9 cellular contexts compared by ENCODE assay signal in genomic region chr1:205456383-205456867, GRCh38. TPM values are rescaled to one million over a fixed set of nuclear protein-coding genes. Genes with fewer than 3 reads are reported as not detected.
DNase-seq lines count a peak whose midpoint lies in the region; ATAC-seq, FAIRE-seq and TF ChIP-seq lines count a peak whose summit lies in the region.
"Had no signal": no experiment of that assay in that cellular context is flagged by ENCODE, and none has a peak within 500 bp of the region (broad histone marks: within the 10 kb centered on the region; RNA-seq: fewer than 3 reads in every experiment).

No MANE protein-coding gene starts in this region.

- dilution Hi-C loops in endothelial cell of umbilical vein (cut with MboI; ENCODE audit: extremely low pct_ligation_motif_present, low sequenced_read_pairs), result no loop called here

- CTCF ChIA-PET in endothelial cell of umbilical vein (lab: Charles Lee), result interaction anchor here (1.0 kb wide), 1 partner anchor 395 kb away, joined by 3 read pairs; no protein-coding TSS in a partner anchor

- peaks cover 54 to 55% of the 10 kb centered on the region in 2 experiments for H3K27me3 ChIP-seq in endothelial cell of umbilical vein (ENCODE audit: control insufficient read depth in 2 of 2, insufficient read depth in 2 of 2, low read length in 2 of 2)
- no peaks in the 10 kb centered on the region for H3K27me3 ChIP-seq in aorta (ENCODE audit: control insufficient read depth in 1 of 2, insufficient read depth in 2 of 2, low read length in 1 of 2)

- H3K4me2 ChIP-seq in endothelial cell of umbilical vein (ENCODE audit: insufficient read depth, low read length), result no peak overlapping the region

- no peaks in the 10 kb centered on the region for H3K9me1 ChIP-seq in endothelial cell of umbilical vein (replicated peaks; ENCODE audit: control insufficient read depth, extremely low read depth, insufficient read depth, low read length)

- H3K79me2 ChIP-seq in endothelial cell of umbilical vein (ENCODE audit: control insufficient read depth, insufficient read depth, low read length), result no peaks in the 10 kb centered on the region

- H3K36me3 ChIP-seq in endothelial cell of umbilical vein (ENCODE audit: control insufficient read depth in 2 of 2, extremely low read depth in 1 of 2, insufficient read depth in 2 of 2, low read length in 2 of 2) (no peaks in the 10 kb centered on the region), aorta (ENCODE audit: control insufficient read depth in 1 of 2, insufficient read depth in 2 of 2, low read length in 1 of 2) (no peaks in the 10 kb centered on the region)

- no peak for ATAC-seq in aorta (ENCODE audit: low FRiP score)
- no peak for ATAC-seq in GM21447 (IDR thresholded peaks at IDR 0.05; ENCODE audit: unreplicated experiment)

- no peak overlapping the region for H3K9ac ChIP-seq in endothelial cell of umbilical vein (replicated peaks; ENCODE audit: extremely low read depth, insufficient read depth, low read length)

- TF ChIP-seq CTCF in endothelial cell of umbilical vein (IDR thresholded peaks at IDR 0.05; ENCODE audit: extremely low read depth in 1 of 2, insufficient read depth in 1 of 2, low read depth in 1 of 2, low read length in 2 of 2), result no peak

- no TSS peak for BruUV-seq in endothelial cell of umbilical vein (replicated peaks; lab: Mats Ljungman, UMichigan)

- H3K4me1 ChIP-seq in endothelial cell of umbilical vein (ENCODE audit: control insufficient read depth, extremely low read depth, insufficient read depth, low read length) (no peaks in the 10 kb centered on the region), aorta (ENCODE audit: control insufficient read depth in 1 of 2, insufficient read depth in 2 of 2, low read length in 2 of 2) (no peaks in the 10 kb centered on the region)

- WGBS in aorta, 2 donors, result 1 to 2% methylated on average over 44 to 47 of the region's 47 CpGs

- no peaks in the 10 kb centered on the region for H3K9me3 ChIP-seq in endothelial cell of umbilical vein (replicated peaks; ENCODE audit: control insufficient read depth, insufficient read depth, low read length)
- no peaks in the 10 kb centered on the region for H3K9me3 ChIP-seq in aorta (ENCODE audit: control insufficient read depth, low read length)

- H4K20me1 ChIP-seq in endothelial cell of umbilical vein (replicated peaks; ENCODE audit: control insufficient read depth, extremely low read depth, insufficient read depth, low read length), result no peaks in the 10 kb centered on the region

- H2AFZ ChIP-seq in endothelial cell of umbilical vein (ENCODE audit: low read depth, low read length), result no peak overlapping the region

- POLR2A ChIA-PET in endothelial cell of umbilical vein (lab: Charles Lee), result no interaction called here

- FAIRE-seq in endothelial cell of umbilical vein (lab: Jason Lieb, UNC), result no peak

- H3K27ac ChIP-seq in endothelial cell of umbilical vein (ENCODE audit: insufficient read depth, low read depth, low read length) (no peak overlapping the region), aorta (ENCODE audit: low read depth in 1 of 2, low read length in 2 of 2) (no peak overlapping the region)
- H3K27ac ChIP-seq: foreskin keratinocyte had no signal

- intact Hi-C loops in endothelial cell of umbilical vein (cut with micrococcal nuclease) (no loop called here), aorta (cut with DNase I) (no loop called here)

- TF ChIP-seq POLR2A in endothelial cell of umbilical vein (IDR thresholded peaks at IDR 0.05; ENCODE audit: low read depth, low read length), result no peak

- no peak overlapping the region for H3K4me3 ChIP-seq in endothelial cell of umbilical vein (replicated peaks in 1 of 3; ENCODE audit: insufficient read depth in 1 of 3, low read depth in 1 of 3, low read length in 3 of 3)
- no peak overlapping the region for H3K4me3 ChIP-seq in aorta (ENCODE audit: low read length in 2 of 2)

- DNase-seq in NCI-H345 (lab: John Stamatoyannopoulos, UW), result peak; percentile 38
- DNase-seq in NCI-H345 treated with DMSO at 0.1 percent for 48 hours (lab: John Stamatoyannopoulos, UW; ENCODE audit: unreplicated experiment), result no peak
- peak; percentile 74 for DNase-seq in NCI-H69 (lab: John Stamatoyannopoulos, UW)
- no peak for DNase-seq in endothelial cell of umbilical vein (ENCODE audit: low read depth, low spot score)
- DNase-seq in retina, result peak; percentile 79
- DNase-seq in kidney tubule cell (ENCODE audit: low spot score), result no peak
- no peak for DNase-seq in aorta
- DNase-seq: foreskin keratinocyte had no signal

TF ChIP-seq in endothelial cell of umbilical vein, 7 proteins besides CTCF, POLR2A, EP300 and RAD21:
- TF ChIP-seq FOS (IDR thresholded peaks at IDR 0.05; ENCODE audit: borderline replicate concordance, insufficient read depth, low read length) (no peak), EZH2 (IDR thresholded peaks at IDR 0.05; ENCODE audit: borderline replicate concordance, low read depth, low read length, severe bottlenecking) (peak; percentile 90)

RNA-seq across cellular contexts. Expression of gene BLACAT1, which starts 0.6 kb away (rescaled TPM):
- total RNA-seq in endothelial cell of umbilical vein, result not detected in 2 replicates
- not detected in 2 replicates for polyA plus RNA-seq in endothelial cell of umbilical vein
- polyA plus RNA-seq in endothelial cell of umbilical vein (2011; cell fraction: cytosol; rRNA removed), result not detected in 2 replicates
- polyA plus RNA-seq in endothelial cell of umbilical vein (2011; cell fraction: nucleus; rRNA removed), result not detected in 2 replicates
- not detected in 2 replicates for polyA plus RNA-seq in endothelial cell of umbilical vein (2012)
- polyA minus RNA-seq in endothelial cell of umbilical vein, result not detected in 2 replicates
- polyA minus RNA-seq in endothelial cell of umbilical vein (2011; cell fraction: cytosol; rRNA and poly(A)+ RNA removed), result not detected
- not detected in 2 replicates for polyA minus RNA-seq in endothelial cell of umbilical vein (2011; cell fraction: nucleus; rRNA and poly(A)+ RNA removed)
- total RNA-seq in aorta, result under 1 TPM in 1 of 2 donors, not detected in 1; 0.21 TPM
- polyA plus RNA-seq in aorta, result not detected

RNA-seq across cellular contexts. Expression of gene LEMD1, which starts 34.6 kb away (rescaled TPM):
- not detected in 2 replicates for total RNA-seq in endothelial cell of umbilical vein
- not detected in 2 replicates for polyA plus RNA-seq in endothelial cell of umbilical vein
- polyA plus RNA-seq in endothelial cell of umbilical vein (2011; cell fraction: cytosol; rRNA removed), result not detected in 2 replicates
- not detected in 2 replicates for polyA plus RNA-seq in endothelial cell of umbilical vein (2011; cell fraction: nucleus; rRNA removed)
- not detected in 2 replicates for polyA plus RNA-seq in endothelial cell of umbilical vein (2012)
- polyA minus RNA-seq in endothelial cell of umbilical vein, result not detected in 2 replicates
- not detected for polyA minus RNA-seq in endothelial cell of umbilical vein (2011; cell fraction: cytosol; rRNA and poly(A)+ RNA removed)
- not detected in 2 replicates for polyA minus RNA-seq in endothelial cell of umbilical vein (2011; cell fraction: nucleus; rRNA and poly(A)+ RNA removed)
- not detected for total RNA-seq in aorta
- not detected for polyA plus RNA-seq in aorta

RNA-seq across cellular contexts. Expression of gene CDK18, which starts 48.0 kb away (rescaled TPM):
- total RNA-seq in endothelial cell of umbilical vein (0.32 and 1.2 TPM in 2 replicates), aorta (10 to 100 TPM; 47.1 to 80.7 TPM)
- polyA plus RNA-seq in endothelial cell of umbilical vein (0.13 and 0.17 TPM in 2 replicates), aorta (10 to 100 TPM; 14.8 to 19.1 TPM)
- 0.15 and 0.20 TPM in 2 replicates for polyA plus RNA-seq in endothelial cell of umbilical vein (2011; cell fraction: cytosol; rRNA removed)
- 0.28 and 0.87 TPM in 2 replicates for polyA plus RNA-seq in endothelial cell of umbilical vein (2011; cell fraction: nucleus; rRNA removed)
- polyA plus RNA-seq in endothelial cell of umbilical vein (2012), result 0.13 and 0.14 TPM in 2 replicates
- polyA minus RNA-seq in endothelial cell of umbilical vein, result 0.04 TPM in 1 of 2 replicates, not detected in the other
- 6.6 TPM for polyA minus RNA-seq in endothelial cell of umbilical vein (2011; cell fraction: cytosol; rRNA and poly(A)+ RNA removed)
- polyA minus RNA-seq in endothelial cell of umbilical vein (2011; cell fraction: nucleus; rRNA and poly(A)+ RNA removed), result 0.53 and 0.67 TPM in 2 replicates

Comparison
In these comparisons a context has a peak if more than half of its experiments do, and no peak if none do; other contexts are left out.
1. DNase-seq: peak in NCI-H345 (single experiment), NCI-H69 (single experiment) and retina (single experiment); none in NCI-H345 treated with DMSO at 0.1 percent for 48 hours (single experiment), endothelial cell of umbilical vein (single experiment), kidney tubule cell (single experiment) and aorta (0 of 2).
2. RNA of gene CDK18, which starts 48.0 kb away (total RNA-seq): 47.1 to 80.7 TPM in aorta; 0.32 to 1.2 TPM in endothelial cell of umbilical vein; every median in the first group is over 10 times any median in the second.